Comparison of ENCODE assay signal across 18 cellular contexts in genomic region chr4:1612278-1613098, GRCh38.
A peak's percentile ranks its signal among the peaks of the same experiment; 100 is the strongest.
DNase-seq lines count a peak whose midpoint lies in the region; ATAC-seq, FAIRE-seq and TF ChIP-seq lines count a peak whose summit lies in the region.
"Had no signal": no experiment of that assay in that cellular context is flagged by ENCODE, and none has a peak within 500 bp of the region (broad histone marks: within the 10 kb centered on the region; RNA-seq: fewer than 3 reads in every experiment).

No MANE protein-coding gene starts in this region.

- no peak overlapping the region for H2BK5ac ChIP-seq in H1 (ENCODE audit: low read depth, low read length)

- H3K23me2 ChIP-seq in H1 (ENCODE audit: low read depth, low read length): no peaks in the 10 kb centered on the region

- H2BK120ac ChIP-seq in H1 (replicated peaks; ENCODE audit: low read depth, low read length): no peak overlapping the region

- H3K9ac ChIP-seq in H1 (replicated peaks in 1 of 4; ENCODE audit: extremely low read depth in 1 of 4, low read depth in 3 of 4, low read length in 3 of 4) (no peak overlapping the region), neural progenitor cell (no peak overlapping the region)

- H3K27ac ChIP-seq in CD8-positive, alpha-beta T cell (ENCODE audit: low read depth, low read length): no peak overlapping the region
- H3K27ac ChIP-seq in H1 (ENCODE audit: low read depth, low read length) (no peak overlapping the region), neural progenitor cell (no peak overlapping the region)

- peak overlapping the region; percentile 2; the same call in 1 of the 2 replicates for H2AK5ac ChIP-seq in H1 (ENCODE audit: low read depth, low read length)

- TF ChIP-seq RAD21 in H1 (IDR thresholded peaks at IDR 0.05 in 1 of 2, conservative IDR thresholded peaks at IDR 0.05 in 1 of 2; ENCODE audit: low read depth in 2 of 2, low read length in 2 of 2): no peak

- FAIRE-seq in H1 (lab: Jason Lieb, UNC): no peak

- CTCF ChIA-PET in CD8-positive, alpha-beta T cell (lab: Charles Lee): interaction anchor here (0.9 kb wide), 1 partner anchor 8 kb away, joined by 3 read pairs; no protein-coding TSS in a partner anchor
- CTCF ChIA-PET in H1 (lab: Charles Lee; ENCODE audit: partially characterized antibody): interaction anchor here (0.6 to 1.6 kb wide), 6 partner anchors 7 to 118 kb away, joined by 3 to 5 read pairs (median 4); no protein-coding TSS in a partner anchor
- CTCF ChIA-PET in activated CD4-positive, alpha-beta memory T cell treated with anti-CD3 and anti-CD28 coated beads for 36 hours (lab: Charles Lee): no interaction called here
- CTCF ChIA-PET in GM10248 (lab: Yijun Ruan, JAX): interaction anchor here (1.5 kb wide), 1 partner anchor 36 kb away, joined by 3 read pairs; no protein-coding TSS in a partner anchor

- no peaks in the 10 kb centered on the region for H3K36me3 Mint-ChIP-seq in CD14-positive monocyte
- no peaks in the 10 kb centered on the region for H3K36me3 Mint-ChIP-seq in CD8-positive, alpha-beta T cell
- no peaks in the 10 kb centered on the region for H3K36me3 Mint-ChIP-seq in neural progenitor cell
- H3K36me3 Mint-ChIP-seq in activated CD4-positive, alpha-beta memory T cell treated with anti-CD3 and anti-CD28 coated beads for 36 hours: no peaks in the 10 kb centered on the region

- H3K9me3 Mint-ChIP-seq in CD14-positive monocyte (peaks cover under 1 to 4% (median 2%) of the 10 kb centered on the region in 7 donors), neural progenitor cell (no peaks in the 10 kb centered on the region)
- H3K9me3 Mint-ChIP-seq in CD8-positive, alpha-beta T cell: peaks cover 13% of the 10 kb centered on the region
- peaks cover 6% of the 10 kb centered on the region for H3K9me3 Mint-ChIP-seq in activated CD4-positive, alpha-beta memory T cell treated with anti-CD3 and anti-CD28 coated beads for 36 hours
- H3K9me3 Mint-ChIP-seq: H9 had no signal

- no peak overlapping the region for H3K4ac ChIP-seq in H1 (replicated peaks; ENCODE audit: insufficient read length, low read depth, low read length)

- H3K36me3 ChIP-seq in CD8-positive, alpha-beta T cell (ENCODE audit: insufficient read depth, low read length): no peaks in the 10 kb centered on the region
- H3K36me3 ChIP-seq in H1 (ENCODE audit: control insufficient read depth in 2 of 4, insufficient read depth in 4 of 4, low read length in 3 of 4): no peaks in the 10 kb centered on the region
- H3K36me3 ChIP-seq in neural progenitor cell: no peaks in the 10 kb centered on the region

- H3K27me3 ChIP-seq in CD8-positive, alpha-beta T cell (ENCODE audit: insufficient read depth, low read length): no peaks in the 10 kb centered on the region
- H3K27me3 ChIP-seq in H1 (replicated peaks in 1 of 4; ENCODE audit: control insufficient read depth in 3 of 4, extremely low read depth in 1 of 4, insufficient read depth in 3 of 4, low read length in 3 of 4) (no peaks in the 10 kb centered on the region), neural progenitor cell (no peaks in the 10 kb centered on the region)

- H3K56ac ChIP-seq in H1 (replicated peaks; ENCODE audit: insufficient read length, low read depth, low read length): no peak overlapping the region

- no peak overlapping the region; the same call in 1 of the 2 replicates for H4K8ac ChIP-seq in H1 (ENCODE audit: extremely low read depth, insufficient read depth, low read length)

- TF ChIP-seq CTCF in CD14-positive monocyte (IDR thresholded peaks at IDR 0.05): no peak
- no peak for TF ChIP-seq CTCF in CD8-positive, alpha-beta T cell (IDR thresholded peaks at IDR 0.05)
- no peak for TF ChIP-seq CTCF in H1 (IDR thresholded peaks at IDR 0.05; ENCODE audit: control extremely low read depth in 1 of 3, insufficient read depth in 1 of 3, low read depth in 1 of 3, low read length in 3 of 3)
- TF ChIP-seq CTCF in neural progenitor cell (IDR thresholded peaks at IDR 0.05): no peak
- TF ChIP-seq CTCF in GM10248 (IDR thresholded peaks at IDR 0.05; ENCODE audit: control extremely low read depth, extremely low read depth, low read depth, missing control alignments): no peak

- H2AFZ ChIP-seq in H1 (ENCODE audit: low read length): no peak overlapping the region
- H2AFZ ChIP-seq in neural progenitor cell (replicated peaks): no peak overlapping the region

- H3F3A ChIP-seq in neural progenitor cell (ENCODE audit: low read depth): no peaks in the 10 kb centered on the region

- no peak overlapping the region for H3K23ac ChIP-seq in H1 (ENCODE audit: insufficient read length)

- no peak overlapping the region for H3K4me3 ChIP-seq in CD8-positive, alpha-beta T cell (ENCODE audit: low read depth, low read length)
- H3K4me3 ChIP-seq in H1 (ENCODE audit: extremely low read depth in 1 of 4, insufficient read depth in 2 of 4, low read depth in 3 of 4, low read length in 4 of 4) (no peak overlapping the region), neural progenitor cell (no peak overlapping the region)

- ATAC-seq in CD8-positive, alpha-beta T cell: no peak

- no peak for TF ChIP-seq EP300 in H1 (IDR thresholded peaks at IDR 0.05; ENCODE audit: borderline replicate concordance in 1 of 2, low read depth in 2 of 2, low read length in 2 of 2)

- intact Hi-C loops in CD14-positive monocyte (cut with micrococcal nuclease): no loop called here
- intact Hi-C loops in CD8-positive, alpha-beta T cell (cut with DNase I, micrococcal nuclease): no loop called here
- intact Hi-C loops in activated CD4-positive, alpha-beta memory T cell treated with anti-CD3 and anti-CD28 coated beads for 36 hours (cut with micrococcal nuclease): no loop called here

- H3K27me3 Mint-ChIP-seq in CD14-positive monocyte (ENCODE audit: low read depth in 3 of 3): peaks cover 0 to 4% (median 4%) of the 10 kb centered on the region in 3 donors
- no peaks in the 10 kb centered on the region for H3K27me3 Mint-ChIP-seq in CD8-positive, alpha-beta T cell (ENCODE audit: low read depth)
- peaks cover 8% of the 10 kb centered on the region for H3K27me3 Mint-ChIP-seq in neural progenitor cell (ENCODE audit: insufficient read depth, low read depth)
- H3K27me3 Mint-ChIP-seq in activated CD4-positive, alpha-beta memory T cell treated with anti-CD3 and anti-CD28 coated beads for 36 hours: no peaks in the 10 kb centered on the region

- H3K4me2 ChIP-seq in H1 (ENCODE audit: insufficient read depth in 1 of 2, low read depth in 2 of 2, low read length in 2 of 2) (no peak overlapping the region), neural progenitor cell (no peak overlapping the region)

- H4K5ac ChIP-seq in H1 (ENCODE audit: insufficient read length, low read depth, low read length): no peak overlapping the region

- peak; percentile 15 for DNase-seq in CD14-positive monocyte (ENCODE audit: low spot score)
- DNase-seq in CD8-positive, alpha-beta T cell: no peak
- no peak for DNase-seq in H1 (ENCODE audit: low read depth in 1 of 2, low spot score in 2 of 2)
- no peak for DNase-seq in neural progenitor cell (ENCODE audit: low spot score)
- no peak for DNase-seq in activated CD4-positive, alpha-beta memory T cell treated with anti-CD3 and anti-CD28 coated beads for 36 hours
- no peak for DNase-seq in GM10248 (ENCODE audit: extremely low spot score)
- no peak for DNase-seq in DMS 273 (lab: John Stamatoyannopoulos, UW; ENCODE audit: unreplicated experiment)
- DNase-seq: Caco-2, DMS153, EL, H9, MM.1S, NCI-H1092, NCI-H1436 treated with DMSO at 0.1 percent for 48 hours, NCI-H2029, NCI-H345, NCI-H524 treated with DMSO at 0.1 percent for 48 hours, SW 1271 had no signal

- no peaks in the 10 kb centered on the region for H3K79me2 ChIP-seq in H1 (ENCODE audit: control insufficient read depth in 1 of 2, insufficient read depth in 2 of 2, low read length in 2 of 2)
- no peaks in the 10 kb centered on the region for H3K79me2 ChIP-seq in neural progenitor cell (ENCODE audit: low read depth)

- peak overlapping the region; percentile 20; the same call in 1 of the 2 replicates for H2BK12ac ChIP-seq in H1 (ENCODE audit: low read depth, low read length)

- 89% methylated on average over 29 of the region's 29 CpGs; no CpG with 5 or more reads in 1 of the 2 experiments for WGBS in H1 (ENCODE audit: extremely low coverage in 1 of 2, insufficient coverage in 1 of 2, insufficient read length in 1 of 2, insufficient replicate concordance in 2 of 2, low coverage in 1 of 2, low lambda C conversion rate in 2 of 2, missing lambda C conversion rate in 1 of 2), 2 experiments

- H3K4me3 Mint-ChIP-seq in CD14-positive monocyte (no peak overlapping the region), neural progenitor cell (no peak overlapping the region)
- no peak overlapping the region for H3K4me3 Mint-ChIP-seq in CD8-positive, alpha-beta T cell
- H3K4me3 Mint-ChIP-seq in activated CD4-positive, alpha-beta memory T cell treated with anti-CD3 and anti-CD28 coated beads for 36 hours: no peak overlapping the region
- H3K4me3 Mint-ChIP-seq: H9 had no signal

- POLR2A ChIA-PET in CD8-positive, alpha-beta T cell (lab: Charles Lee): no interaction called here
- POLR2A ChIA-PET in H1 (lab: Charles Lee; ENCODE audit: partially characterized antibody): no interaction called here
- POLR2A ChIA-PET in activated CD4-positive, alpha-beta memory T cell treated with anti-CD3 and anti-CD28 coated beads for 36 hours (lab: Charles Lee): no interaction called here
- POLR2A ChIA-PET in GM10248 (lab: Yijun Ruan, JAX): no interaction called here

- peaks cover 0 to 3% of the 10 kb centered on the region in 2 experiments for H4K20me1 ChIP-seq in H1 (replicated peaks in 1 of 2; ENCODE audit: control insufficient read depth in 1 of 2, insufficient read depth in 2 of 2, low read length in 2 of 2)
- H4K20me1 ChIP-seq in neural progenitor cell (ENCODE audit: low read depth): no peaks in the 10 kb centered on the region

- H4K91ac ChIP-seq in H1 (replicated peaks; ENCODE audit: insufficient read length, low read length): no peak overlapping the region

- peaks cover 20% of the 10 kb centered on the region for H3K4me1 ChIP-seq in CD8-positive, alpha-beta T cell (ENCODE audit: insufficient read depth, low read length)
- H3K4me1 ChIP-seq in H1 (replicated peaks in 1 of 4; ENCODE audit: control insufficient read depth in 3 of 4, insufficient read depth in 4 of 4, low read length in 3 of 4): no peaks in the 10 kb centered on the region
- H3K4me1 ChIP-seq in neural progenitor cell: no peaks in the 10 kb centered on the region
- H3K4me1 ChIP-seq: Caco-2 had no signal

- TF ChIP-seq POLR2A in H1 (IDR thresholded peaks at IDR 0.05; ENCODE audit: control extremely low read depth in 1 of 2, low read depth in 2 of 2, low read length in 2 of 2): no peak

- H3K14ac ChIP-seq in H1 (ENCODE audit: insufficient read length): no peak overlapping the region

- no peak overlapping the region for H2BK20ac ChIP-seq in H1 (ENCODE audit: low read length)

- no peak overlapping the region for H3K27ac Mint-ChIP-seq in CD14-positive monocyte
- H3K27ac Mint-ChIP-seq in CD8-positive, alpha-beta T cell: peak overlapping the region; percentile 22
- peak overlapping the region; percentile 63 for H3K27ac Mint-ChIP-seq in neural progenitor cell
- H3K27ac Mint-ChIP-seq in activated CD4-positive, alpha-beta memory T cell treated with anti-CD3 and anti-CD28 coated beads for 36 hours: no peak overlapping the region
- H3K27ac Mint-ChIP-seq: H9 had no signal

- H3K79me1 ChIP-seq in H1 (ENCODE audit: low read depth, low read length): no peaks in the 10 kb centered on the region

- H3K9me3 ChIP-seq in CD8-positive, alpha-beta T cell (ENCODE audit: low read length): no peaks in the 10 kb centered on the region
- H3K9me3 ChIP-seq in H1 (ENCODE audit: insufficient read depth in 2 of 2, low read depth in 1 of 2, low read length in 1 of 2) (no peaks in the 10 kb centered on the region; a peak in 1 of 4 replicates), neural progenitor cell (ENCODE audit: low read depth) (no peaks in the 10 kb centered on the region)
- H3K9me3 ChIP-seq: Caco-2 had no signal

- no peaks in the 10 kb centered on the region for H3K4me1 Mint-ChIP-seq in CD14-positive monocyte
- peaks cover 31% of the 10 kb centered on the region for H3K4me1 Mint-ChIP-seq in CD8-positive, alpha-beta T cell (ENCODE audit: low read depth)
- peaks cover 14% of the 10 kb centered on the region for H3K4me1 Mint-ChIP-seq in neural progenitor cell
- peaks cover 18% of the 10 kb centered on the region for H3K4me1 Mint-ChIP-seq in activated CD4-positive, alpha-beta memory T cell treated with anti-CD3 and anti-CD28 coated beads for 36 hours (ENCODE audit: low read depth)
- H3K4me1 Mint-ChIP-seq: H9 had no signal

- H2BK15ac ChIP-seq in H1 (ENCODE audit: low read length): no peak overlapping the region

- H3K18ac ChIP-seq in H1 (ENCODE audit: extremely low read depth, low read length): no peak overlapping the region

Comparison
In these comparisons a context has a peak if more than half of its experiments do, and no peak if none do; other contexts are left out.
1. H3K27ac Mint-ChIP-seq: peak in CD8-positive, alpha-beta T cell (single experiment) and neural progenitor cell (single experiment); none in CD14-positive monocyte (0 of 7) and activated CD4-positive, alpha-beta memory T cell treated with anti-CD3 and anti-CD28 coated beads for 36 hours (single experiment).